In genomic region chr18:62370386-62370785, GRCh38 we compare ENCODE assay signal across 2 cellular contexts.
A peak's percentile ranks its signal among the peaks of the same experiment; 100 is the strongest.
TF ChIP-seq lines count a peak whose summit lies in the region.

No MANE protein-coding gene starts in this region.

TF ChIP-seq in GM12878, 131 proteins besides CTCF, POLR2A, EP300 and RAD21:
- TF ChIP-seq ZNF687 (IDR thresholded peaks at IDR 0.05), result peak; percentile 31; the same call in 1 of the 2 replicates
- peak; percentile 61 for TF ChIP-seq RUNX3 (IDR thresholded peaks at IDR 0.05; ENCODE audit: low read length)
- TF ChIP-seq IKZF1 (conservative IDR thresholded peaks at IDR 0.05), result no peak
TF ChIP-seq in GM12878: peak in this region for 2.

TF ChIP-seq in SK-N-SH treated with all-trans-retinoic acid at 6 μM for 48 hours, 23 proteins besides CTCF, POLR2A, EP300 and RAD21 (continued from another document):
- TF ChIP-seq TSHZ2 (CRISPR knock-in tag; IDR thresholded peaks at IDR 0.05) (no peak), BACH2 (CRISPR knock-in tag; IDR thresholded peaks at IDR 0.05; ENCODE audit: borderline replicate concordance) (no peak), PPARA (CRISPR knock-in tag; IDR thresholded peaks at IDR 0.05; ENCODE audit: borderline replicate concordance) (no peak), CREB5 (CRISPR knock-in tag; IDR thresholded peaks at IDR 0.05; ENCODE audit: low read depth) (no peak), RARB (CRISPR knock-in tag; IDR thresholded peaks at IDR 0.05) (no peak), TOX (CRISPR knock-in tag; IDR thresholded peaks at IDR 0.05; ENCODE audit: borderline replicate concordance) (no peak), ARNTL (CRISPR knock-in tag; IDR thresholded peaks at IDR 0.05; ENCODE audit: borderline replicate concordance, low read depth) (no peak), TCF4 (CRISPR knock-in tag; IDR thresholded peaks at IDR 0.05; ENCODE audit: borderline replicate concordance) (no peak), ZNF70 (CRISPR knock-in tag; IDR thresholded peaks at IDR 0.05) (no peak), PATZ1 (CRISPR knock-in tag; IDR thresholded peaks at IDR 0.05; ENCODE audit: borderline replicate concordance) (no peak), ZNF8 (CRISPR knock-in tag; IDR thresholded peaks at IDR 0.05) (no peak), SNAI2 (CRISPR knock-in tag; IDR thresholded peaks at IDR 0.05) (no peak), ESRRG (CRISPR knock-in tag; IDR thresholded peaks at IDR 0.05) (no peak), ZNF565 (CRISPR knock-in tag; conservative IDR thresholded peaks at IDR 0.05; ENCODE audit: low read depth) (no peak), ZC3H10 (CRISPR knock-in tag; IDR thresholded peaks at IDR 0.05) (no peak), POU6F1 (CRISPR knock-in tag; IDR thresholded peaks at IDR 0.05; ENCODE audit: borderline replicate concordance, low read depth) (no peak)
TF ChIP-seq in SK-N-SH treated with all-trans-retinoic acid at 6 μM for 48 hours: peak in this region for 0.
